In genomic region chrX:73882260-73882659, GRCh38 we compare ENCODE assay signal across 1 cellular context. TPM values are rescaled to one million over a fixed set of nuclear protein-coding genes. Genes with fewer than 3 reads are reported as not detected.
"Had no signal": no experiment of that assay in that cellular context is flagged by ENCODE, and none has a peak within 500 bp of the region (broad histone marks: within the 10 kb centered on the region; RNA-seq: fewer than 3 reads in every experiment).

No MANE protein-coding gene starts in this region.

RNA-seq across cellular contexts. Expression of gene XIST, which starts 29.7 kb away (rescaled TPM):
- total RNA-seq: G401 had no signal
